In genomic region chr3:155385896-155386295, GRCh38 we compare ENCODE assay signal across 20 cellular contexts.
DNase-seq lines count a peak whose midpoint lies in the region; ATAC-seq and TF ChIP-seq lines count a peak whose summit lies in the region.
"Had no signal": no experiment of that assay in that cellular context is flagged by ENCODE, and none has a peak within 500 bp of the region (broad histone marks: within the 10 kb centered on the region; RNA-seq: fewer than 3 reads in every experiment).

No MANE protein-coding gene starts in this region.

- POLR2A ChIA-PET in PC-9 (lab: Charles Lee; ENCODE audit: unreplicated experiment) = no interaction called here

- WGBS in mesendoderm (ENCODE audit: extremely low coverage, insufficient coverage, low lambda C conversion rate) = no CpG with 5 or more reads among the region's 3 CpGs
- 56 to 79% (median 69%) methylated on average over 3 of the region's 3 CpGs for WGBS in ovary, 3 donors

- DNase-seq in AG10803 (ENCODE audit: low read depth) (peak; percentile 52), PC-9 (no peak), fibroblast of the aortic adventitia (ENCODE audit: low read depth) (peak; percentile 23), mesendoderm (no peak), ovary (no peak), glomerular visceral epithelial cell (ENCODE audit: extremely low spot score) (no peak)
- DNase-seq: CD4-positive, CD25-positive, alpha-beta regulatory T cell; DND-41; H7; Karpas-422; MV-4-11; NCI-H1105 treated with DMSO at 0.1 percent for 48 hours; NCI-H2029 treated with DMSO at 0.1 percent for 48 hours; NCI-H2171 treated with DMSO at 0.1 percent for 48 hours; NCI-H526; SHP77 had no signal

- CTCF ChIA-PET in PC-9 (lab: Charles Lee) = interaction anchor here (0.6 kb wide), 1 partner anchor 494 kb away, joined by 3 read pairs; no protein-coding TSS in a partner anchor

- H3F3A ChIP-seq in PC-9 (ENCODE audit: insufficient read depth, low read depth) = no peaks in the 10 kb centered on the region

- no peak overlapping the region for H3K4ac ChIP-seq in mesendoderm (ENCODE audit: low read depth, low read length)

- H2BK5ac ChIP-seq in mesendoderm (ENCODE audit: low read length) = no peak overlapping the region

- H3K79me2 ChIP-seq in PC-9 (ENCODE audit: low read depth) (no peaks in the 10 kb centered on the region), mesendoderm (ENCODE audit: control insufficient read depth, insufficient read depth, low read length) (no peaks in the 10 kb centered on the region)

- H2BK15ac ChIP-seq in mesendoderm (replicated peaks; ENCODE audit: low read depth) = no peak overlapping the region

- H3K27me3 ChIP-seq in PC-9 (ENCODE audit: insufficient read depth, low read depth) = no peaks in the 10 kb centered on the region
- no peaks in the 10 kb centered on the region for H3K27me3 ChIP-seq in mesendoderm (ENCODE audit: insufficient read depth, low read length, poor library complexity)
- H3K27me3 ChIP-seq in ovary = no peaks in the 10 kb centered on the region

- no peaks in the 10 kb centered on the region for H3K9me2 ChIP-seq in PC-9 (ENCODE audit: insufficient read depth)

- intact Hi-C loops in PC-9 (cut with micrococcal nuclease; ENCODE audit: unreplicated experiment) (no loop called here), ovary (cut with DNase I) (no loop called here)

- no peaks in the 10 kb centered on the region for H3K79me1 ChIP-seq in mesendoderm (ENCODE audit: low read length)

- no peak overlapping the region for H3K27ac ChIP-seq in PC-9
- no peak overlapping the region for H3K27ac ChIP-seq in mesendoderm (ENCODE audit: low read depth, low read length)
- H3K27ac ChIP-seq in ovary = no peak overlapping the region
- H3K27ac ChIP-seq: A549, SK-N-MC had no signal

- no peaks in the 10 kb centered on the region for H3K36me3 ChIP-seq in PC-9 (ENCODE audit: low read depth)
- H3K36me3 ChIP-seq in mesendoderm (ENCODE audit: control insufficient read depth, insufficient read depth, low read length) = no peaks in the 10 kb centered on the region
- H3K36me3 ChIP-seq in ovary = no peaks in the 10 kb centered on the region

- no peak overlapping the region for H3K9ac ChIP-seq in mesendoderm (ENCODE audit: low read length)

- TF ChIP-seq POLR2A in ovary (IDR thresholded peaks at IDR 0.05) = no peak

- H3K9me3 ChIP-seq in PC-9 (ENCODE audit: insufficient read depth, low read depth) (no peaks in the 10 kb centered on the region), ovary (no peaks in the 10 kb centered on the region)
- H3K9me3 ChIP-seq: A549 had no signal

- H3K4me3 ChIP-seq in AG10803 (ENCODE audit: low read length) = no peak overlapping the region
- H3K4me3 ChIP-seq in PC-9 = no peak overlapping the region
- H3K4me3 ChIP-seq in fibroblast of the aortic adventitia (ENCODE audit: low read depth, low read length) = no peak overlapping the region
- H3K4me3 ChIP-seq in mesendoderm (ENCODE audit: low read length) = no peak overlapping the region
- no peak overlapping the region for H3K4me3 ChIP-seq in ovary
- H3K4me3 ChIP-seq: A549 had no signal

- H4K5ac ChIP-seq in mesendoderm (ENCODE audit: low read length) = no peak overlapping the region

- H4K8ac ChIP-seq in mesendoderm (ENCODE audit: low read depth, low read length) = no peak overlapping the region

- peak overlapping the region; percentile 12; the same call in 1 of the 2 replicates for H2AFZ ChIP-seq in PC-9

- H2AK5ac ChIP-seq in mesendoderm (ENCODE audit: low read length) = no peak overlapping the region

- H3K4me2 ChIP-seq in PC-9 (no peak overlapping the region), mesendoderm (ENCODE audit: low read length) (no peak overlapping the region)
- H3K4me2 ChIP-seq: A549 had no signal

- ATAC-seq in HG03280 (IDR thresholded peaks at IDR 0.05; ENCODE audit: unreplicated experiment) (no peak), GM19455 (IDR thresholded peaks at IDR 0.05; ENCODE audit: unreplicated experiment) (no peak)
- ATAC-seq: A549 had no signal

- H3K18ac ChIP-seq in mesendoderm (ENCODE audit: low read length) = peak overlapping the region; percentile 25

- no peak overlapping the region for H3K56ac ChIP-seq in mesendoderm (ENCODE audit: low read length)

- H3K4me1 ChIP-seq in PC-9 (replicated peaks; ENCODE audit: insufficient read depth) (peaks cover 8% of the 10 kb centered on the region; the same call in 1 of the 2 replicates), mesendoderm (ENCODE audit: control insufficient read depth, low read depth, low read length) (no peaks in the 10 kb centered on the region), ovary (ENCODE audit: insufficient read depth) (no peaks in the 10 kb centered on the region)
- H3K4me1 ChIP-seq: A549 had no signal

- BruUV-seq in PC-9 (replicated peaks; lab: Mats Ljungman, UMichigan) = no TSS peak

- no peak for TF ChIP-seq EP300 in ovary (IDR thresholded peaks at IDR 0.05)

- H3K23ac ChIP-seq in mesendoderm (ENCODE audit: low read length) = no peak overlapping the region

- H4K20me1 ChIP-seq in PC-9 (ENCODE audit: insufficient read depth) = no peaks in the 10 kb centered on the region

- TF ChIP-seq CTCF in AG10803 (conservative IDR thresholded peaks at IDR 0.05; ENCODE audit: low read length) (no peak), PC-9 (conservative IDR thresholded peaks at IDR 0.05) (no peak), fibroblast of the aortic adventitia (IDR thresholded peaks at IDR 0.05; ENCODE audit: insufficient read depth, low read length) (no peak), ovary (IDR thresholded peaks at IDR 0.05) (no peak)

- no peak overlapping the region for H2BK120ac ChIP-seq in mesendoderm (ENCODE audit: low read depth, low read length)

Comparison
In these comparisons a context has a peak if more than half of its experiments do, and no peak if none do; other contexts are left out.
1. DNase-seq: peak in AG10803 (single experiment) and fibroblast of the aortic adventitia (single experiment); none in PC-9 (0 of 2), mesendoderm (single experiment), ovary (0 of 5) and glomerular visceral epithelial cell (single experiment).